Comparison of ENCODE assay signal across 8 cellular contexts in genomic region chr7:100177040-100178001, GRCh38. TPM values are rescaled to one million over a fixed set of nuclear protein-coding genes. Genes with fewer than 3 reads are reported as not detected.
DNase-seq lines count a peak whose midpoint lies in the region; ATAC-seq, FAIRE-seq and TF ChIP-seq lines count a peak whose summit lies in the region.

Gene GPC2, minus strand, starts transcription at chr7:100177381. Its CDS starts 182 bp downstream, at chr7:100177199.
Gene STAG3, plus strand, starts transcription at chr7:100177918. Its CDS starts 2,639 bp downstream, at chr7:100180557.

- H3K9me2 ChIP-seq in OCI-LY1 (ENCODE audit: low read depth, low read length), result no peaks in the 10 kb centered on the region

- no peak for TF ChIP-seq CTCF in D721Med (IDR thresholded peaks at IDR 0.05; ENCODE audit: insufficient read depth, missing control alignments)
- TF ChIP-seq CTCF in OCI-LY1 (IDR thresholded peaks at IDR 0.05; ENCODE audit: low read length), result no peak
- TF ChIP-seq CTCF in epithelial cell of proximal tubule (conservative IDR thresholded peaks at IDR 0.05; ENCODE audit: low read depth, low read length), result no peak

- 25% methylated on average over 78 of the region's 78 CpGs for WGBS in HUES64

- H3K9ac ChIP-seq in HUES64 (ENCODE audit: low read depth, low read length) (peak within 1 kb of the TSS; percentile 89), OCI-LY1 (ENCODE audit: low read length) (peak within 1 kb of the TSS; percentile 67)

- peak within 1 kb of the TSS; percentile 81 for H3K4me2 ChIP-seq in OCI-LY1 (ENCODE audit: low read length)

- DNase-seq in D721Med (ENCODE audit: insufficient read length, low spot score) (peak; percentile 84), epithelial cell of proximal tubule (ENCODE audit: low read depth) (peak; percentile 56), mucosa of gallbladder (ENCODE audit: low spot score) (peak; percentile 97)
- peak; percentile 99 for DNase-seq in activated CD8-positive, alpha-beta memory T cell treated with anti-CD3 and anti-CD28 coated beads, Interleukin-2, amount 50 U/mL, for 48 hours
- peak; percentile 89 to 92 for DNase-seq in stimulated activated CD8-positive, alpha-beta memory T cell treated with anti-CD3 and anti-CD28 coated beads, Interleukin-4, amount 100 ng/mL, for 1 hour (ENCODE audit: low read depth in 2 of 2, low spot score in 1 of 2)

- peak within 1 kb of the TSS; percentile 42; the same call in 1 of the 2 replicates for H2AFZ ChIP-seq in OCI-LY1 (ENCODE audit: low read length)

- H3F3A ChIP-seq in OCI-LY1 (ENCODE audit: insufficient read depth, low read length), result no peaks in the 10 kb centered on the region; the same call in 1 of the 2 replicates

- H4K20me1 ChIP-seq in OCI-LY1 (ENCODE audit: insufficient read depth, low read length), result no peaks in the 10 kb centered on the region

- H3K36me3 ChIP-seq in HUES64 (ENCODE audit: insufficient read depth, low read length), result peaks cover 13% of the 10 kb centered on the region
- no peaks in the 10 kb centered on the region; the same call in 1 of the 2 replicates for H3K36me3 ChIP-seq in OCI-LY1 (ENCODE audit: insufficient read depth, low read length)

- no peak for FAIRE-seq in D721Med (lab: Jason Lieb, UNC)

- no peaks in the 10 kb centered on the region for H3K79me2 ChIP-seq in OCI-LY1 (ENCODE audit: insufficient read depth, low read length)

- H3K9me3 ChIP-seq in HUES64 (ENCODE audit: insufficient read depth, low read depth, low read length), result no peaks in the 10 kb centered on the region
- H3K9me3 ChIP-seq in OCI-LY1 (ENCODE audit: low read length), result no peaks in the 10 kb centered on the region

- peak within 1 kb of the TSS; percentile 96 for H3K4me3 ChIP-seq in HUES64 (ENCODE audit: low read length)
- peak within 1 kb of the TSS; percentile 74 for H3K4me3 ChIP-seq in OCI-LY1 (ENCODE audit: low read depth, low read length, poor library complexity, severe bottlenecking)
- peak within 1 kb of the TSS; percentile 68 for H3K4me3 ChIP-seq in epithelial cell of proximal tubule (ENCODE audit: low read depth, low read length)

- peak; percentile 78 for ATAC-seq in GM21515 (IDR thresholded peaks at IDR 0.05; ENCODE audit: unreplicated experiment)

- H3K27ac ChIP-seq in HUES64 (ENCODE audit: low read depth, low read length) (peak within 1 kb of the TSS; percentile 75), OCI-LY1 (ENCODE audit: low read depth, low read length, poor library complexity, severe bottlenecking) (no peak within 1 kb of the TSS)

- peaks cover 7% of the 10 kb centered on the region for H3K4me1 ChIP-seq in HUES64 (ENCODE audit: insufficient read depth, low read length)
- peaks cover 41% of the 10 kb centered on the region for H3K4me1 ChIP-seq in OCI-LY1 (ENCODE audit: insufficient read depth, low read length, severe bottlenecking)

- H3K27me3 ChIP-seq in HUES64 (ENCODE audit: insufficient read depth, low read length) (peaks cover 7% of the 10 kb centered on the region), OCI-LY1 (ENCODE audit: insufficient read depth, low read length) (no peaks in the 10 kb centered on the region)

RNA-seq across cellular contexts. Expression of gene GPC2, which starts in this region (rescaled TPM):
- polyA plus RNA-seq in HUES64 (2013, experiment 1 of 2), result 25.8 TPM
- 32.0 TPM for polyA plus RNA-seq in HUES64 (2013, experiment 2 of 2)
- total RNA-seq in epithelial cell of proximal tubule, result 4.1 and 11.0 TPM in 2 replicates
- 5.6 TPM for total RNA-seq in mucosa of gallbladder

RNA-seq across cellular contexts. Expression of gene STAG3, which starts in this region (rescaled TPM):
- polyA plus RNA-seq in HUES64 (2013, experiment 1 of 2), result 1.7 TPM
- 2.0 TPM for polyA plus RNA-seq in HUES64 (2013, experiment 2 of 2)
- total RNA-seq in epithelial cell of proximal tubule (0.22 and 0.69 TPM in 2 replicates), mucosa of gallbladder (3.6 TPM)
